In the genomic region with DNA sequence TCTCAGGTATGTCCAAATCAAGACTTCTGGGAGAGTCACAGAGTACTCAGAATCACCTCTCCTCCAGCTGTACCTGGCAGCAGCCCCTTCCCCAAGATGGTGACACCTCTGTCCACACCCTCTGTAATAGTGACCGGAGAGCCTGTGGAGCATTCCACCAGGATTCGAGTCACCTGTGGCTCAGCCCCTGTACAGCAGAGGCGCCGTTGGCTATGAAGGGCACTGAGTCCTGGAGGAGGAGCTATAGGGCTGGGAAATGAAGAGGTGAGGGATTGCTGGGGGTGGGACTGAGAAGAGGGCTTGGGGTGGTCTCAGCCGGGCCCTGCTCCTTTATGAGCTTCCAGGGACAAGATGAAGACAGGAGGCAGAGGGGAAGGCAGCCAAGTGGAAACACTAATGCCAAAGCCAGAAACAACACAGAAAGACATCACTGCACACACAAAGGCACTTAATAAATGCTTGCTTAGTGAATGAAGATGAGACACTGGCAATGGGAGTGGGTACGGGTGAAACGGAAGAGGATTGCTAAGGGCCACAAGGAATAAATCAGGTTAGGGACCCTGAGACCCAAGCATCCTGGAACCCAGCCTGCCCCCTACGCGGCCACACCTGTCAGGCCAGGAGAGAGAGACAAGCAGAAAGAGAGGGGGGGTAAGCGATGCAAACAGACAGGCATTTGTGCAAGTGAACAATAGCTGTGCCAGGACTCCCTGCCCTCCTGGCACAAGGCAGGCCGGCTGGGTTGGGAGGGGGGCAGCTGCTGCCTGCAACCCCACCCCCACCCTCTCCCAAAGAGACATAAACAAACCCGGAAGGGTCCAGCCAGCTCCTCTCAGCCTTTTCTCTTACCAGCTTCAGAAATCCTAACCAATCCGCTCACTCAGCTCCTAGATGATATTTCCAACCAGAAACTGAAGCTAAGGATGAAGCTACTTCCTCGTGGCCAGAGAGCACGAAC, we compare ENCODE assay signal across 8 cellular contexts. TPM values are rescaled to one million over a fixed set of nuclear protein-coding genes. Genes with fewer than 3 reads are reported as not detected.
A peak's percentile ranks its signal among the peaks of the same experiment; 100 is the strongest.
DNase-seq lines count a peak whose midpoint lies in the region; ATAC-seq and TF ChIP-seq lines count a peak whose summit lies in the region.

No MANE protein-coding gene starts in this region.

- no peak overlapping the region for H2AFZ ChIP-seq in OCI-LY3 (ENCODE audit: low read depth, low read length)

- POLR2A ChIA-PET in HEK293 (lab: Yijun Ruan, JAX), result interaction anchor here (0.5 to 1.4 kb wide), 5 partner anchors 9 to 37 kb away, joined by 3 to 8 read pairs (median 4); no protein-coding TSS in a partner anchor

- peak overlapping the region; percentile 95 for H3K4me2 ChIP-seq in OCI-LY3 (ENCODE audit: low read length)

- ATAC-seq in HG03521 (IDR thresholded peaks at IDR 0.05; ENCODE audit: unreplicated experiment), result no peak
- ATAC-seq in GM18873 (IDR thresholded peaks at IDR 0.05; ENCODE audit: low FRiP score, unreplicated experiment), result no peak

- H3K27ac Mint-ChIP-seq in progenitor cell of endocrine pancreas, result peak overlapping the region; percentile 88

- H3K36me3 ChIP-seq in HEK293 (ENCODE audit: control insufficient read depth in 2 of 2, insufficient read depth in 1 of 2, low read length in 2 of 2) (peaks cover 0 to 12% of the 10 kb centered on the region in 2 experiments; a peak in 2 of 3 replicates), OCI-LY3 (replicated peaks; ENCODE audit: low read depth, low read length) (peaks cover 44% of the 10 kb centered on the region)

- H3K4me1 ChIP-seq in HEK293 (ENCODE audit: control insufficient read depth, insufficient read depth, low read length) (peaks cover 25% of the 10 kb centered on the region), OCI-LY3 (ENCODE audit: low read length) (peaks cover 62% of the 10 kb centered on the region)

- H3K4me1 Mint-ChIP-seq in progenitor cell of endocrine pancreas (ENCODE audit: low read depth), result peaks cover 61% of the 10 kb centered on the region

- CTCF ChIA-PET in HEK293 (lab: Yijun Ruan, JAX), result interaction anchor here (1.1 to 4.7 kb wide), 6 partner anchors 15 to 653 kb away, joined by 3 to 45 read pairs (median 4); no protein-coding TSS in a partner anchor

- no peaks in the 10 kb centered on the region for H3K36me3 Mint-ChIP-seq in progenitor cell of endocrine pancreas (ENCODE audit: insufficient read depth)

- no peaks in the 10 kb centered on the region for H3K9me3 Mint-ChIP-seq in progenitor cell of endocrine pancreas (ENCODE audit: low read depth)

- peaks cover 73% of the 10 kb centered on the region for H4K20me1 ChIP-seq in OCI-LY3 (ENCODE audit: insufficient read depth, low read length)

- TF ChIP-seq CTCF in HEK293 (tag by site-specific recombination; IDR thresholded peaks at IDR 0.05), result peak; percentile 43; the same call in 1 of the 2 replicates
- TF ChIP-seq CTCF in OCI-LY3 (IDR thresholded peaks at IDR 0.05; ENCODE audit: low read depth, low read length), result no peak
- TF ChIP-seq CTCF in epithelial cell of proximal tubule (conservative IDR thresholded peaks at IDR 0.05; ENCODE audit: low read depth, low read length), result no peak
- TF ChIP-seq CTCF in progenitor cell of endocrine pancreas (IDR thresholded peaks at IDR 0.05; ENCODE audit: unreplicated experiment), result no peak

- DNase-seq in epithelial cell of proximal tubule (ENCODE audit: low read depth), result no peak
- no peak for DNase-seq in progenitor cell of endocrine pancreas (ENCODE audit: low spot score, unreplicated experiment)
- no peak for DNase-seq in germinal center (ENCODE audit: low spot score)
- DNase-seq in activated effector memory CD4-positive, alpha-beta T cell treated with Interleukin-2 at 50 U/mL for 16 hours, result no peak

- H3K9ac ChIP-seq in OCI-LY3 (ENCODE audit: low read length), result peak overlapping the region; percentile 100

- peak overlapping the region; percentile 95 for H3K4me3 Mint-ChIP-seq in progenitor cell of endocrine pancreas (ENCODE audit: low read depth)

- H3K9me3 ChIP-seq in HEK293 (ENCODE audit: control insufficient read depth, insufficient read depth, low read depth, low read length) (no peaks in the 10 kb centered on the region), OCI-LY3 (ENCODE audit: insufficient read depth, low read length) (no peaks in the 10 kb centered on the region)

- no peaks in the 10 kb centered on the region for H3K27me3 ChIP-seq in OCI-LY3 (ENCODE audit: low read depth, low read length)

- H3K27ac ChIP-seq in HEK293 (ENCODE audit: extremely low read depth, low read depth, low read length) (peak overlapping the region; percentile 97; the same call in 1 of the 2 replicates), OCI-LY3 (ENCODE audit: low read length) (peak overlapping the region; percentile 89)

- no peak overlapping the region for H3K4me3 ChIP-seq in HEK293 (ENCODE audit: low read depth, low read length)
- H3K4me3 ChIP-seq in OCI-LY3 (ENCODE audit: low read length), result peak overlapping the region; percentile 95
- peak overlapping the region; percentile 97 for H3K4me3 ChIP-seq in epithelial cell of proximal tubule (ENCODE audit: low read depth, low read length)

- peaks cover 100% of the 10 kb centered on the region for H3K79me2 ChIP-seq in OCI-LY3 (ENCODE audit: low read length)

- no peaks in the 10 kb centered on the region for H3K27me3 Mint-ChIP-seq in progenitor cell of endocrine pancreas

TF ChIP-seq in HEK293, 187 proteins besides CTCF, POLR2A, EP300 and RAD21:
- TF ChIP-seq ZNF776 (tag by site-specific recombination; IDR thresholded peaks at IDR 0.05; ENCODE audit: borderline replicate concordance) (no peak), SCRT1 (tag by site-specific recombination; IDR thresholded peaks at IDR 0.05; ENCODE audit: borderline replicate concordance) (peak; percentile 33; the same call in 1 of the 2 replicates), ZBTB6 (tag by site-specific recombination; IDR thresholded peaks at IDR 0.05) (no peak), ZBTB7A (tag by site-specific recombination; IDR thresholded peaks at IDR 0.05; ENCODE audit: low read depth) (no peak), HOXD13 (CRISPR knock-in tag; IDR thresholded peaks at IDR 0.05; ENCODE audit: borderline replicate concordance) (no peak), ELK4 (IDR thresholded peaks at IDR 0.05; ENCODE audit: borderline replicate concordance, low read depth, low read length) (no peak), ZNF701 (tag by site-specific recombination; IDR thresholded peaks at IDR 0.05) (no peak), SCRT2 (tag by site-specific recombination; IDR thresholded peaks at IDR 0.05) (peak; percentile 61), ZNF394 (tag by site-specific recombination; IDR thresholded peaks at IDR 0.05; ENCODE audit: borderline replicate concordance) (no peak), ZNF501 (tag by site-specific recombination; IDR thresholded peaks at IDR 0.05) (no peak), ZNF639 (tag by site-specific recombination; IDR thresholded peaks at IDR 0.05) (no peak)

RNA-seq across cellular contexts. Expression of gene ARHGEF2, which starts 3.9 kb away (rescaled TPM):
- 62.5 and 89.7 TPM in 2 replicates for total RNA-seq in epithelial cell of proximal tubule
- total RNA-seq in progenitor cell of endocrine pancreas, result 103 and 111 TPM in 2 replicates

RNA-seq across cellular contexts. Expression of gene RXFP4, which starts 33.0 kb away (rescaled TPM):
- not detected in 2 replicates for total RNA-seq in epithelial cell of proximal tubule
- not detected in 2 replicates for total RNA-seq in progenitor cell of endocrine pancreas

RNA-seq across cellular contexts. Expression of gene KHDC4, which starts 40.3 kb away (rescaled TPM):
- total RNA-seq in epithelial cell of proximal tubule, result 30.8 and 36.7 TPM in 2 replicates
- total RNA-seq in progenitor cell of endocrine pancreas, result 67.6 and 71.2 TPM in 2 replicates

RNA-seq across cellular contexts. Expression of gene SSR2, which starts 46.3 kb away (rescaled TPM):
- total RNA-seq in epithelial cell of proximal tubule (450 and 635 TPM in 2 replicates), progenitor cell of endocrine pancreas (299 and 301 TPM in 2 replicates)
